In the genomic region with DNA sequence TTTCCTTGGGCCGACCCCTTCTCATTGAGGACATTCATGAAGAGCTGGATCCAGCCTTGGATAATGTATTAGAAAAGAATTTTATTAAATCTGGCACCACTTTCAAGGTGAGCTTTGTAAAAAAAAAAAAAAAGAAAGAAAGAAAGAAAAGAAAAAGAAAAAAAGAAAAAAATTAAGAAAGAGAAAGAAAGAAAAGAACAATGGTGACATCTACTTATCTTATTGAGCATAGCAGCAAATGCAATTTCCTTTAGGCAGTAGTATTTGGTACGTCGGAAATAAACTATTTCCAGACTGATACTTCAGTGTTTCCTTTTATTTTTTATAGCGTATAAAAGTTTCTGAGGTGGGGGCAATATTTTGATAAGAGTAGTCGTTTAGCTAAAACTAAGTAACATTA, we compare ENCODE assay signal across 23 cellular contexts.
"Had no signal": no experiment of that assay in that cellular context is flagged by ENCODE, and none has a peak within 500 bp of the region (broad histone marks: within the 10 kb centered on the region; RNA-seq: fewer than 3 reads in every experiment).

No MANE protein-coding gene starts in this region.

- H3K4me2 ChIP-seq: PC-9 had no signal

- H3K27ac ChIP-seq: PC-9 had no signal

- FAIRE-seq: astrocyte had no signal

- H2AFZ ChIP-seq: PC-9 had no signal

- H3K4me3 ChIP-seq: PC-9 had no signal

- DNase-seq: activated B cell treated with CpG ODN at 0.5 μM for 24 hours; activated CD4-positive, alpha-beta T cell treated with anti-CD3 and anti-CD28 coated beads for 1 hour; activated CD4-positive, alpha-beta T cell treated with anti-CD3 and anti-CD28 coated beads, Interleukin-2, amount 10 ng/mL, durations not matched to agents 24 days and 14 days; activated CD4-positive, alpha-beta T cell treated with anti-CD3 and anti-CD28 coated beads, Interleukin-2, amount 50 U/mL, for 48 hours; activated CD8-positive, alpha-beta memory T cell treated with anti-CD3 and anti-CD28 coated beads, Interleukin-2, amount 10 ng/mL, durations not matched to agents 7 days and 5 days; activated effector memory CD4-positive, alpha-beta T cell treated with Interleukin-2 at 50 U/mL for 16 hours; activated naive CD4-positive, alpha-beta T cell; activated naive CD8-positive, alpha-beta T cell treated with anti-CD3 and anti-CD28 coated beads, Interleukin-2, amount 50 U/mL, for 24 hours; activated T-cell treated with anti-CD3 and anti-CD28 coated beads, Interleukin-2, amount 50 U/mL, for 24 hours; amniotic stem cell; Karpas-422; NCI-H1092; NCI-H1417; NCI-H1930; NCI-H2171 treated with DMSO at 0.1 percent for 48 hours; NCI-H345; NCI-H510A; NCI-H69; PC-9; SIG-M5; T-helper 17 cell; T-helper 9 cell had no signal

- ATAC-seq: activated CD8-positive, alpha-beta memory T cell treated with anti-CD3 and anti-CD28 coated beads, Interleukin-2, amount 10 ng/mL, durations not matched to agents 7 days and 5 days; activated naive CD8-positive, alpha-beta T cell treated with anti-CD3 and anti-CD28 coated beads, Interleukin-2, amount 50 U/mL, for 24 hours; T-helper 17 cell had no signal
